8 cellular contexts compared by ENCODE assay signal in genomic region chr9:67722460-67723090, GRCh38.
A peak's percentile ranks its signal among the peaks of the same experiment; 100 is the strongest.
DNase-seq lines count a peak whose midpoint lies in the region; ATAC-seq and TF ChIP-seq lines count a peak whose summit lies in the region.
"Not testable (repeated sequence)": the region's sequence is repeated elsewhere in the genome, so short reads cannot be mapped to it uniquely, and the experiment has no call there.

No MANE protein-coding gene starts in this region.

- RAD21 ChIA-PET in HCT116 (lab: Charles Lee; ENCODE audit: low non-redundant PET in 1 of 2, low total read pairs in 2 of 2, uncharacterized antibody in 2 of 2, unreplicated experiment in 2 of 2): not testable (repeated sequence)

- not testable (repeated sequence) for H3K79me2 ChIP-seq in HCT116 (ENCODE audit: insufficient read depth, low read length)

- BruUV-seq in HCT116 (replicated peaks; lab: Mats Ljungman, UMichigan): not testable (repeated sequence)

- not testable (repeated sequence) for H3K27ac Mint-ChIP-seq in stimulated activated naive B cell treated with anti-CD40 and anti-IgM and Interleukin-4, amounts not matched to agents 10 μg/mL and 1 μg/mL and 100 μg/mL, for 72 hours

- TF ChIP-seq RAD21 in HCT116 (IDR thresholded peaks at IDR 0.05; ENCODE audit: low read depth): not testable (repeated sequence)

- intact Hi-C loops in HCT116 (cut with micrococcal nuclease); left colon (cut with DNase I, micrococcal nuclease): not testable (repeated sequence)

- H3K4me1 Mint-ChIP-seq in activated T-cell treated with anti-CD3 and anti-CD28 coated beads, Interleukin-2, amount 50 U/mL, for 4 hours (ENCODE audit: low read depth); stimulated activated naive B cell treated with anti-CD40 and anti-IgM and Interleukin-4, amounts not matched to agents 10 μg/mL and 1 μg/mL and 100 μg/mL, for 72 hours: not testable (repeated sequence)

- TF ChIP-seq POLR2A in HCT116 (IDR thresholded peaks at IDR 0.05; ENCODE audit: borderline replicate concordance, extremely low read depth, insufficient read depth, insufficient read length): not testable (repeated sequence)

- H3K36me3 Mint-ChIP-seq in activated T-cell treated with anti-CD3 and anti-CD28 coated beads, Interleukin-2, amount 50 U/mL, for 4 hours (ENCODE audit: insufficient read depth); stimulated activated naive B cell treated with anti-CD40 and anti-IgM and Interleukin-4, amounts not matched to agents 10 μg/mL and 1 μg/mL and 100 μg/mL, for 72 hours: not testable (repeated sequence)

- H3K4me3 Mint-ChIP-seq in activated T-cell treated with anti-CD3 and anti-CD28 coated beads, Interleukin-2, amount 50 U/mL, for 4 hours; stimulated activated naive B cell treated with anti-CD40 and anti-IgM and Interleukin-4, amounts not matched to agents 10 μg/mL and 1 μg/mL and 100 μg/mL, for 72 hours: not testable (repeated sequence)

- CTCF ChIA-PET in HCT116 (lab: Charles Lee): not testable (repeated sequence)

- H3K36me3 ChIP-seq in HCT116 (ENCODE audit: control insufficient read depth in 1 of 2, insufficient read depth in 2 of 2, low read length in 2 of 2): not testable (repeated sequence)

- not testable (repeated sequence) for TF ChIP-seq CTCF in HCT116 (IDR thresholded peaks at IDR 0.05 in 2 of 3, conservative IDR thresholded peaks at IDR 0.05 in 1 of 3; ENCODE audit: borderline replicate concordance in 1 of 3, insufficient read depth in 1 of 3, low read depth in 2 of 3, low read length in 2 of 3)

- H3K27me3 Mint-ChIP-seq in activated T-cell treated with anti-CD3 and anti-CD28 coated beads, Interleukin-2, amount 50 U/mL, for 4 hours (ENCODE audit: low read depth); stimulated activated naive B cell treated with anti-CD40 and anti-IgM and Interleukin-4, amounts not matched to agents 10 μg/mL and 1 μg/mL and 100 μg/mL, for 72 hours: not testable (repeated sequence)

- H3K27ac ChIP-seq in HCT116 (ENCODE audit: low read depth, low read length): not testable (repeated sequence)

- DNase-seq in HCT116 (ENCODE audit: low read depth, low spot score); activated T-cell treated with anti-CD3 and anti-CD28 coated beads, Interleukin-2, amount 50 U/mL, for 4 hours; left colon; stimulated activated naive B cell treated with anti-CD40 and anti-IgM and Interleukin-4, amounts not matched to agents 10 μg/mL and 1 μg/mL and 100 μg/mL, for 72 hours: not testable (repeated sequence)

- not testable (repeated sequence) for H3K9me3 ChIP-seq in HCT116 (ENCODE audit: control insufficient read depth in 1 of 2, insufficient read depth in 1 of 2, low read depth in 1 of 2, low read length in 2 of 2)

- H3K4me2 ChIP-seq in HCT116 (ENCODE audit: low read length): not testable (repeated sequence)

- H3K9me2 ChIP-seq in HCT116 (ENCODE audit: insufficient read depth): not testable (repeated sequence)

- not testable (repeated sequence) for H3K9me3 Mint-ChIP-seq in activated T-cell treated with anti-CD3 and anti-CD28 coated beads, Interleukin-2, amount 50 U/mL, for 4 hours; stimulated activated naive B cell treated with anti-CD40 and anti-IgM and Interleukin-4, amounts not matched to agents 10 μg/mL and 1 μg/mL and 100 μg/mL, for 72 hours

- peak; percentile 81 for ATAC-seq in GM18858 (IDR thresholded peaks at IDR 0.05; ENCODE audit: unreplicated experiment)
- ATAC-seq in GM19463 (IDR thresholded peaks at IDR 0.05; ENCODE audit: unreplicated experiment): peak; percentile 62
- peak; percentile 86 for ATAC-seq in HCT116
- peak; percentile 78 for ATAC-seq in HG03045 (IDR thresholded peaks at IDR 0.05; ENCODE audit: unreplicated experiment)
- peak; percentile 86 for ATAC-seq in HG03469 (IDR thresholded peaks at IDR 0.05; ENCODE audit: unreplicated experiment)
- peak; percentile 85 to 90 for ATAC-seq in activated T-cell treated with anti-CD3 and anti-CD28 coated beads, Interleukin-2, amount 50 U/mL, for 4 hours
- ATAC-seq in left colon: peak; percentile 90
- ATAC-seq in stimulated activated naive B cell treated with anti-CD40 and anti-IgM and Interleukin-4, amounts not matched to agents 10 μg/mL and 1 μg/mL and 100 μg/mL, for 72 hours (replicated peaks): peak; percentile 87 to 92

- not testable (repeated sequence) for H2AFZ ChIP-seq in HCT116 (ENCODE audit: low read depth, low read length, poor library complexity, severe bottlenecking)

- POLR2A ChIA-PET in HCT116 (lab: Charles Lee): not testable (repeated sequence)

- H3K27me3 ChIP-seq in HCT116 (ENCODE audit: insufficient read depth, low read length): not testable (repeated sequence)

- not testable (repeated sequence) for H3K4me3 ChIP-seq in HCT116 (replicated peaks in 1 of 2; ENCODE audit: low read depth in 1 of 2, low read length in 2 of 2)

- not testable (repeated sequence) for H3K9ac ChIP-seq in HCT116 (ENCODE audit: low read length)

- not testable (repeated sequence) for H4K20me1 ChIP-seq in HCT116 (ENCODE audit: insufficient read depth)

- not testable (repeated sequence) for H3K4me1 ChIP-seq in HCT116 (ENCODE audit: control insufficient read depth in 1 of 2, insufficient read depth in 2 of 2, low read length in 2 of 2)
